ENCODE assay signal across 23 cellular contexts in the genomic region with DNA sequence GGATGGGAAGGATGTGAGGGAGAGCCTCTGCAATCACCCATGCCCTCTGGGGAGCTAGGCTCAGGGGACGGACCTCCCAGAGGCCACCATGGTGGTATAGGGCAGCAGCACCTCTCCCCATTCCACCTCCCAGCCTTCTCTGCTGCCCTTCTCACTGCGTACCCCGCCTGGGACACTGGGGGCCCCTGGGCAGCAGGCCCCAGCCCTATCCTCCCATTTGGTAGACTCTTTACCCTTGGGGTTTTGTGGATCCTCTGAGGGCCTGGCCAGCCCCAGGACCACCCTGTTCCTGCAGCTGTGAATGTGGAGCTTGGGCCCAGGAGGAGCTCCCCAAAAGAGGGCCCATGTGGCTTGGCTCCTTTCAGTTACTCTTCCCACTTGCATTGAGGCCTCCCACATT.
"Had no signal": no experiment of that assay in that cellular context is flagged by ENCODE, and none has a peak within 500 bp of the region (broad histone marks: within the 10 kb centered on the region; RNA-seq: fewer than 3 reads in every experiment).

No MANE protein-coding gene starts in this region.

- H3K4me3 ChIP-seq: breast epithelium, coronary artery, dorsolateral prefrontal cortex, gastroesophageal sphincter, hepatocyte, left ventricle myocardium inferior, thyroid gland had no signal

- H3K27me3 ChIP-seq: breast epithelium, dorsolateral prefrontal cortex, gastroesophageal sphincter, hepatocyte, thyroid gland had no signal

- DNase-seq: activated CD4-positive, alpha-beta memory T cell treated with anti-CD3 and anti-CD28 coated beads for 36 hours; activated CD4-positive, alpha-beta T cell treated with anti-CD3 and anti-CD28 coated beads, Interleukin-2, amount 10 ng/mL, durations not matched to agents 24 days and 14 days; activated CD8-positive, alpha-beta memory T cell treated with anti-CD3 and anti-CD28 coated beads, Interleukin-2, amount 50 U/mL, for 4 hours; activated T-cell treated with anti-CD3 and anti-CD28 coated beads, Interleukin-2, amount 50 U/mL, for 1 hour; effector memory CD4-positive, alpha-beta T cell; erythroblast; left ventricle myocardium inferior; retina; small intestine; stimulated activated CD4-positive, alpha-beta T cell treated with anti-CD3 and anti-CD28 coated beads, Interleukin-4, amount 100 ng/mL, for 24 hours; stimulated activated naive CD8-positive, alpha-beta T cell treated with anti-CD3 and anti-CD28 coated beads, Interleukin-15, amount 100 ng/mL, for 72 hours; substantia nigra; T-helper 9 cell; thyroid gland; WERI-Rb-1 had no signal

- H3K9me3 ChIP-seq: breast epithelium, gastroesophageal sphincter, left ventricle myocardium inferior, thyroid gland had no signal

- H3K27ac ChIP-seq: coronary artery, dorsolateral prefrontal cortex, gastroesophageal sphincter, hepatocyte, left ventricle myocardium inferior, thyroid gland, WERI-Rb-1 had no signal

- H3K4me1 ChIP-seq: gastroesophageal sphincter, thyroid gland had no signal

- ATAC-seq: activated CD4-positive, CD25-positive, alpha-beta regulatory T cell treated with anti-CD3 and anti-CD28 coated beads, Interleukin-2, amount 50 U/mL, for 24 hours; gastroesophageal sphincter; sciatic nerve; stimulated activated memory B cell treated with anti-CD40 and anti-IgM and Interleukin-4, amounts not matched to agents 10 μg/mL and 1 μg/mL and 100 μg/mL, for 72 hours; stimulated activated naive CD8-positive, alpha-beta T cell treated with anti-CD3 and anti-CD28 coated beads, Interleukin-15, amount 100 ng/mL, for 72 hours had no signal

- H3K36me3 ChIP-seq: breast epithelium, thyroid gland, WERI-Rb-1 had no signal
